Comparison of ENCODE assay signal across 1 cellular context in genomic region chr17:32527146-32527545, GRCh38.
TF ChIP-seq lines count a peak whose summit lies in the region.

No MANE protein-coding gene starts in this region.

TF ChIP-seq in H1, 55 proteins besides CTCF, POLR2A, EP300 and RAD21:
- TF ChIP-seq SUZ12 (IDR thresholded peaks at IDR 0.05; ENCODE audit: low read length) (no peak), GABPA (IDR thresholded peaks at IDR 0.05; ENCODE audit: borderline replicate concordance, insufficient read depth, low read length) (no peak), GTF2F1 (IDR thresholded peaks at IDR 0.05; ENCODE audit: borderline replicate concordance, low read depth, low read length) (no peak), E2F6 (IDR thresholded peaks at IDR 0.05) (no peak), KDM4A (IDR thresholded peaks at IDR 0.05; ENCODE audit: low read depth, low read length, severe bottlenecking) (no peak), SP1 (IDR thresholded peaks at IDR 0.05; ENCODE audit: low read depth, low read length) (no peak), FOSL1 (IDR thresholded peaks at IDR 0.05; ENCODE audit: insufficient read depth, low read depth, low read length) (no peak), SP2 (IDR thresholded peaks at IDR 0.05; ENCODE audit: low read length) (no peak), SIRT6 (IDR thresholded peaks at IDR 0.05; ENCODE audit: low read length) (no peak), SAP30 (IDR thresholded peaks at IDR 0.05; ENCODE audit: insufficient read depth, insufficient replicate concordance, low read length) (no peak), ZNF274 (IDR thresholded peaks at IDR 0.05; ENCODE audit: borderline replicate concordance, extremely low read depth, low read length) (no peak), EZH2 (IDR thresholded peaks at IDR 0.05; ENCODE audit: low read depth, low read length, severe bottlenecking) (no peak), CHD7 (IDR thresholded peaks at IDR 0.05; ENCODE audit: insufficient replicate concordance, low read length) (no peak), ASH2L (IDR thresholded peaks at IDR 0.05; ENCODE audit: low read length) (no peak), HDAC2 (IDR thresholded peaks at IDR 0.05; ENCODE audit: borderline replicate concordance in 1 of 2, low read depth in 2 of 2, low read length in 2 of 2) (no peak)
